Comparison of ENCODE assay signal across 9 cellular contexts in genomic region chr9:113187935-113188595, GRCh38. TPM values are rescaled to one million over a fixed set of nuclear protein-coding genes. Genes with fewer than 3 reads are reported as not detected.
DNase-seq lines count a peak whose midpoint lies in the region; ATAC-seq, FAIRE-seq and TF ChIP-seq lines count a peak whose summit lies in the region.
"Had no signal": no experiment of that assay in that cellular context is flagged by ENCODE, and none has a peak within 500 bp of the region (broad histone marks: within the 10 kb centered on the region; RNA-seq: fewer than 3 reads in every experiment).

No MANE protein-coding gene starts in this region.

- H3K9me3 Mint-ChIP-seq in T-helper 1 cell treated with Interleukin-12 subunit alpha and Interleukin-12 subunit beta and Interleukin-4 antibody, amounts not matched to agents 30 μg/mL and 1 μg/mL, for 36 hours: no peaks in the 10 kb centered on the region

- no peak overlapping the region for H3K4me3 Mint-ChIP-seq in T-helper 1 cell treated with Interleukin-12 subunit alpha and Interleukin-12 subunit beta and Interleukin-4 antibody, amounts not matched to agents 30 μg/mL and 1 μg/mL, for 36 hours

- H3K27me3 ChIP-seq in heart left ventricle: no peaks in the 10 kb centered on the region
- no peaks in the 10 kb centered on the region for H3K27me3 ChIP-seq in gastrocnemius medialis

- TF ChIP-seq POLR2A in H54 (IDR thresholded peaks at IDR 0.05; ENCODE audit: low read depth, low read length): no peak
- peak in 1 of 2 donors; percentile 39 for TF ChIP-seq POLR2A in heart left ventricle (IDR thresholded peaks at IDR 0.05)
- TF ChIP-seq POLR2A in gastrocnemius medialis (IDR thresholded peaks at IDR 0.05): peak; percentile 28 to 51

- H3K4me3 ChIP-seq in heart left ventricle (peak overlapping the region in 2 of 12 donors; percentile 6 to 37), gastrocnemius medialis (no peak overlapping the region)

- POLR2A ChIA-PET in GM10248 (lab: Yijun Ruan, JAX): no interaction called here

- H3K36me3 Mint-ChIP-seq in T-helper 1 cell treated with Interleukin-12 subunit alpha and Interleukin-12 subunit beta and Interleukin-4 antibody, amounts not matched to agents 30 μg/mL and 1 μg/mL, for 36 hours (ENCODE audit: low read depth): peaks cover 49% of the 10 kb centered on the region

- no peaks in the 10 kb centered on the region for H3K27me3 Mint-ChIP-seq in T-helper 1 cell treated with Interleukin-12 subunit alpha and Interleukin-12 subunit beta and Interleukin-4 antibody, amounts not matched to agents 30 μg/mL and 1 μg/mL, for 36 hours (ENCODE audit: low read depth)

- CTCF ChIA-PET in GM10248 (lab: Yijun Ruan, JAX): no interaction called here

- FAIRE-seq in H54 (lab: Jason Lieb, UNC): peak; percentile 100

- in situ Hi-C loops in gastrocnemius medialis (cut with MboI; ENCODE audit: low sequenced_read_pairs in 4 of 4): no loop called here

- 71 to 82% (median 77%) methylated on average over 8 to 9 of the region's 9 CpGs for WGBS in heart left ventricle, 4 donors

- DNase-seq in H54 (ENCODE audit: insufficient read length, low spot score) (peak; percentile 75), heart left ventricle (peak; percentile 26 to 70 (median 41)), gastrocnemius medialis (peak; percentile 49 to 69), GM10248 (ENCODE audit: extremely low spot score) (no peak), SHP77 treated with DMSO at 0.1 percent for 48 hours (lab: John Stamatoyannopoulos, UW) (no peak)
- DNase-seq: GOT3 had no signal

- intact Hi-C loops in heart left ventricle (cut with DNase I): loop anchor here in 1 of 10 donors (10.0 kb wide), 1 partner anchor 87 kb away; the partner anchor contains the start of genes CDC26 and PRPF4
- intact Hi-C loops in gastrocnemius medialis (cut with DNase I; ENCODE audit: low total_unique reads): no loop called here

- H3K36me3 ChIP-seq in heart left ventricle (peaks cover 0 to 100% (median 86%) of the 10 kb centered on the region in 9 donors), gastrocnemius medialis (peaks cover 2 to 65% of the 10 kb centered on the region in 2 donors)

- ATAC-seq in heart left ventricle (peak; percentile 78 to 96 (median 95)), gastrocnemius medialis (peak; percentile 80 to 84), HG02884 (IDR thresholded peaks at IDR 0.05; ENCODE audit: unreplicated experiment) (no peak), GM21619 (IDR thresholded peaks at IDR 0.05; ENCODE audit: unreplicated experiment) (no peak)

- peak overlapping the region in 10 of 12 donors; percentile 14 to 89 (median 44) for H3K27ac ChIP-seq in heart left ventricle
- peak overlapping the region; percentile 37 to 40 (median 38) for H3K27ac ChIP-seq in gastrocnemius medialis

- H3K4me1 ChIP-seq in heart left ventricle: peaks cover 0 to 36% (median 0%) of the 10 kb centered on the region in 12 donors
- H3K4me1 ChIP-seq in gastrocnemius medialis: no peaks in the 10 kb centered on the region

- peaks cover 9% of the 10 kb centered on the region for H3K4me1 Mint-ChIP-seq in T-helper 1 cell treated with Interleukin-12 subunit alpha and Interleukin-12 subunit beta and Interleukin-4 antibody, amounts not matched to agents 30 μg/mL and 1 μg/mL, for 36 hours (ENCODE audit: low read depth)

- peak overlapping the region; percentile 60 for H3K27ac Mint-ChIP-seq in T-helper 1 cell treated with Interleukin-12 subunit alpha and Interleukin-12 subunit beta and Interleukin-4 antibody, amounts not matched to agents 30 μg/mL and 1 μg/mL, for 36 hours

- H3K9me3 ChIP-seq in heart left ventricle: no peaks in the 10 kb centered on the region
- no peaks in the 10 kb centered on the region for H3K9me3 ChIP-seq in gastrocnemius medialis

- no peak for TF ChIP-seq CTCF in heart left ventricle (IDR thresholded peaks at IDR 0.05)
- no peak for TF ChIP-seq CTCF in gastrocnemius medialis (IDR thresholded peaks at IDR 0.05 in 4 of 5, conservative IDR thresholded peaks at IDR 0.05 in 1 of 5)
- TF ChIP-seq CTCF in GM10248 (IDR thresholded peaks at IDR 0.05; ENCODE audit: control extremely low read depth, extremely low read depth, low read depth, missing control alignments): no peak

RNA-seq across cellular contexts. Expression of gene FKBP15, which starts 33.0 kb away (rescaled TPM):
- 10 to 100 TPM; 15.8 to 45.5 (median 18.7) TPM for total RNA-seq in heart left ventricle
- polyA plus RNA-seq in heart left ventricle: 10 to 100 TPM in 1 of 2 donors, 1 to 10 TPM in 1; 9.9 to 16.1 TPM
- 10 to 100 TPM; 13.3 to 17.5 (median 14.5) TPM for total RNA-seq in gastrocnemius medialis

RNA-seq across cellular contexts. Expression of gene SLC31A1, which starts 33.3 kb away (rescaled TPM):
- total RNA-seq in heart left ventricle (10 to 100 TPM in 6 of 9 donors, 1 to 10 TPM in 3; 7.9 to 18.2 (median 10.7) TPM), gastrocnemius medialis (1 to 10 TPM; 2.9 to 5.6 (median 4.3) TPM)
- polyA plus RNA-seq in heart left ventricle: 10 to 100 TPM in 1 of 2 donors, 1 to 10 TPM in 1; 4.2 to 22.3 TPM

RNA-seq across cellular contexts. Expression of gene SLC31A2, which starts 37.3 kb away (rescaled TPM):
- total RNA-seq in heart left ventricle (10 to 100 TPM in 6 of 9 donors, 1 to 10 TPM in 3; 5.2 to 26.4 (median 13.8) TPM), gastrocnemius medialis (10 to 100 TPM; 17.5 to 29.6 (median 23.9) TPM)
- polyA plus RNA-seq in heart left ventricle: 10 to 100 TPM in 1 of 2 donors, 1 to 10 TPM in 1; 9.6 to 17.8 TPM

Comparison
In these comparisons a context has a peak if more than half of its experiments do, and no peak if none do; other contexts are left out.
1. DNase-seq: peak in H54 (single experiment), heart left ventricle (5 of 5) and gastrocnemius medialis (2 of 2); none in GM10248 (single experiment) and SHP77 treated with DMSO at 0.1 percent for 48 hours (single experiment).
2. ATAC-seq: peak in heart left ventricle (4 of 4) and gastrocnemius medialis (2 of 2); none in HG02884 (single experiment) and GM21619 (single experiment).